ENCODE assay signal across 22 cellular contexts in the genomic region with DNA sequence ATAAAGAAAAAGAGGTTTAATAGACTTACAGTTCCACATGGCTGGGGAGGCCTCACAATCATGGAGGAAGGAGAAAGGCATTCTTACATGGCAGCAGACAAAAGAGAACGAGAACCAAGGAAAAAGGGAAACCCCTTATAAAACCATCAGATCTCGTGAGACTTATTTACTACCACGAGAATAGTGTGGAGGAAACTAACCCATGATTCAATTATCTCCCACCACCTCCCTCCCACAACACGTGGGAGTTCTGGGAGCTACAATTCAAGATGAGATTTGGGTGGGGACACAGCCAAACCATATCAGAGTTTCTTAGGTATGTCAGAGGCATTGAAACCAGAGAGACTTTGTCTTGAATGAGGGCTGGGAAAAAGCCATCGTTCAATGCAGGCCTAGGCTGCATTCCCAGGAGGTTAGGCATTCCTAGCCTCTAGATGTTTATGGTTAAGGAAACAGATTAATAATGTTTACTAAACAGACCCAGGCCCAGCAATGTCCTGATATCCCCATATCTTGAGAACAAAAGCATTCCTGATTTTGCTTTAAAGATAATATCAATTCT.
"Had no signal": no experiment of that assay in that cellular context is flagged by ENCODE, and none has a peak within 500 bp of the region (broad histone marks: within the 10 kb centered on the region; RNA-seq: fewer than 3 reads in every experiment).

No MANE protein-coding gene starts in this region.

- DNase-seq: colonic mucosa; dermis blood vessel endothelial cell; erythroblast; foreskin melanocyte; head of caudate nucleus; left colon; left ventricle myocardium superior; mesenchymal stem cell; naive thymus-derived CD4-positive, alpha-beta T cell; posterior cingulate gyrus; stimulated activated CD4-positive, alpha-beta T cell treated with anti-CD3 and anti-CD28 coated beads, Interleukin-4, amount 100 ng/mL, for 1 hour; stimulated activated CD8-positive, alpha-beta memory T cell treated with anti-CD3 and anti-CD28 coated beads, Interleukin-4, amount 100 ng/mL, for 48 hours; stimulated activated naive CD8-positive, alpha-beta T cell treated with anti-CD3 and anti-CD28 coated beads, Interleukin-15, Interleukin-2, amounts not matched to agents 100 U/mL and 50 U/mL, for 24 hours; tibial artery; upper lobe of left lung; uterus had no signal

- ATAC-seq: left colon; left ventricle myocardium superior; naive thymus-derived CD4-positive, alpha-beta T cell; stimulated activated effector memory CD8-positive, alpha-beta T cell treated with anti-CD3 and anti-CD28 coated beads, Interleukin-12 subunit alpha, Interleukin-12 subunit beta, amount 100 ng/mL, for 72 hours; stimulated activated naive CD8-positive, alpha-beta T cell treated with anti-CD3 and anti-CD28 coated beads, Interleukin-15, Interleukin-2, amounts not matched to agents 100 U/mL and 50 U/mL, for 24 hours had no signal

- H2AFZ ChIP-seq: hepatocyte had no signal

- H3K4me3 ChIP-seq: colonic mucosa, hepatocyte, lung, right atrium auricular region, smooth muscle cell, tibial artery, upper lobe of left lung, uterus had no signal

- H3K9me3 ChIP-seq: colonic mucosa, neutrophil, right atrium auricular region, tibial artery, upper lobe of left lung, uterus had no signal

- H3K79me2 ChIP-seq: hepatocyte had no signal

- H3K27me3 ChIP-seq: colonic mucosa, hepatocyte, right atrium auricular region, tibial artery, upper lobe of left lung, uterus had no signal

- H3K27ac ChIP-seq: colonic mucosa, hepatocyte, neutrophil, upper lobe of left lung, uterus had no signal

- H3K4me2 ChIP-seq: hepatocyte, smooth muscle cell had no signal

- H3K36me3 ChIP-seq: colonic mucosa, neutrophil, right atrium auricular region, tibial artery, upper lobe of left lung, uterus had no signal

- H3K4me1 ChIP-seq: colonic mucosa, right atrium auricular region, upper lobe of left lung, uterus had no signal
